8 cellular contexts compared by ENCODE assay signal in the genomic region with DNA sequence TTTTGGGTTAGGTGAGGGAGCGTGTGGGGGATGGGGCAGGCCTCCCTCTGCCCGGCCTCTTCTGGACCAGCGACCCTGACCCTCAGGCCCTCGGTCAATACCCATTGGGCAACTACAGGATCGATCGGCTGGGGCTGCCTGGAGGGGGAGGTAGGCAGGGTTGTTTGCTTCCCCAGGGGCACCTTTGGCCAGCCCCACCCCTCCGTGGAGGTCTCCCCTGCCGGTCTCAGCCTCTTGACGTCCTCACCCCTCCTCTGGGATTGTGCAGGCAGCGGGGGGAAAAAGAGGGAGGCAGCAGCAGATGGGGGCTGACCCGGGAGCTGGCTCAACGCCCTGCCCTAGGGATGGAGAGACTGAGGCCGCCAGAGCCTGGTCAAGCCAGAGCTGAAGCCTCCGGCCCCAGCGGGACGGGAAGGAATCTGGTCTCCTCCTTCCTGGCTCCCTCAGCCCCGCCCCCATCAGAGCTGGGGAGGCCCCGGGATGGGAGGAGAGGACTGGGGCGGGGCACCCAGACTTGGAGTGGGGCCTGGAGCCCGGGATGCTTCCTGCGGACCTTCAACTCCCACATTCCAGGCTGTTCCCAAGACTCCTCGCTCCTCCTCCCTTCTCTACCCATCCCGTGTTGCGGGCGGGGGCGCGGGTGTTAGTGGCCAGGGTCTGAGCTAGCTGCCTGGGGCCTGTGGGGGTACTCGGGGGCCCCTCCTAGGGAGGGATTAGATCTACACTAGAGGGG. TPM values are rescaled to one million over a fixed set of nuclear protein-coding genes. Genes with fewer than 3 reads are reported as not detected.
DNase-seq lines count a peak whose midpoint lies in the region; ATAC-seq and TF ChIP-seq lines count a peak whose summit lies in the region.

No MANE protein-coding gene starts in this region.

- peak overlapping the region in 1 of 4 donors; percentile 20 for H3K4me3 ChIP-seq in adrenal gland
- H3K4me3 ChIP-seq in rectal smooth muscle tissue (ENCODE audit: low read length) = peak overlapping the region; percentile 59

- peaks cover 37 to 55% of the 10 kb centered on the region in 2 donors for H3K4me1 ChIP-seq in adrenal gland (replicated peaks in 1 of 2)
- H3K4me1 ChIP-seq in rectal smooth muscle tissue (ENCODE audit: control insufficient read depth, insufficient read depth, low read length) = peaks cover 7% of the 10 kb centered on the region

- no peaks in the 10 kb centered on the region for H3K9me3 ChIP-seq in adrenal gland (replicated peaks in 1 of 3)

- ATAC-seq in left cardiac atrium (peak; percentile 84 to 93), GM21619 (IDR thresholded peaks at IDR 0.05; ENCODE audit: unreplicated experiment) (no peak), HG02623 (IDR thresholded peaks at IDR 0.05; ENCODE audit: unreplicated experiment) (no peak)

- intact Hi-C loops in adrenal gland (cut with DNase I) = loop anchor here (2.0 to 5.0 kb wide), 2 partner anchors 46 to 47 kb away; no protein-coding TSS in a partner anchor
- intact Hi-C loops in left cardiac atrium (cut with DNase I) = loop anchor here in 1 of 2 donors (2.0 kb wide), 2 partner anchors 21 to 49 kb away; no protein-coding TSS in a partner anchor

- H3K27me3 ChIP-seq in adrenal gland = no peaks in the 10 kb centered on the region
- peaks cover 2% of the 10 kb centered on the region for H3K27me3 ChIP-seq in rectal smooth muscle tissue (ENCODE audit: control insufficient read depth, insufficient read depth, low read length)

- TF ChIP-seq POLR2A in adrenal gland (IDR thresholded peaks at IDR 0.05) = peak; percentile 30 to 85

- H3K9ac ChIP-seq in rectal smooth muscle tissue (ENCODE audit: low read length) = peak overlapping the region; percentile 19

- DNase-seq in ELF-1 (ENCODE audit: low read depth, low spot score) = peak; percentile 91
- DNase-seq in adrenal gland = peak; percentile 93 to 98 (median 96)
- DNase-seq in left cardiac atrium = peak; percentile 96
- DNase-seq in NCI-H524 treated with DMSO at 0.1 percent for 48 hours (lab: John Stamatoyannopoulos, UW) = no peak
- no peak for DNase-seq in NCI-H345 (lab: John Stamatoyannopoulos, UW)

- TF ChIP-seq CTCF in adrenal gland (IDR thresholded peaks at IDR 0.05) = no peak

- no peaks in the 10 kb centered on the region for H3K36me3 ChIP-seq in adrenal gland (replicated peaks in 1 of 2)
- H3K36me3 ChIP-seq in rectal smooth muscle tissue (ENCODE audit: control insufficient read depth, insufficient read depth, low read length) = no peaks in the 10 kb centered on the region

- WGBS in adrenal gland, 4 donors = 7% methylated on average over 19 to 28 of the region's 28 CpGs; no CpG with 5 or more reads in 1 of the 4 donors

- H3K27ac ChIP-seq in adrenal gland (peak overlapping the region; percentile 92 to 97 (median 97)), rectal smooth muscle tissue (ENCODE audit: low read depth, low read length) (peak overlapping the region; percentile 84)

RNA-seq across cellular contexts. Expression of a gene that starts 14.4 kb away (rescaled TPM):
- total RNA-seq in adrenal gland = 100 to 1,000 TPM in 5 of 8 donors, 10 to 100 TPM in 3; 74.4 to 159 (median 125) TPM
- polyA plus RNA-seq in adrenal gland = 10 to 100 TPM; 19.7 to 65.1 (median 39.5) TPM
- total RNA-seq in left cardiac atrium = 10 to 100 TPM; 20.9 to 44.6 TPM

RNA-seq across cellular contexts. Expression of a gene that starts 26.7 kb away (rescaled TPM):
- total RNA-seq in adrenal gland = 10 to 100 TPM; 14.0 to 34.2 (median 20.9) TPM
- 10 to 100 TPM in 2 of 3 donors, 1 to 10 TPM in 1; 4.7 to 24.4 (median 17.4) TPM for polyA plus RNA-seq in adrenal gland
- 1 to 10 TPM; 7.7 to 9.2 TPM for total RNA-seq in left cardiac atrium

RNA-seq across cellular contexts. Expression of a gene that starts 34.0 kb away (rescaled TPM):
- total RNA-seq in adrenal gland = under 1 TPM in 1 of 8 donors, not detected in 7; 0.42 TPM
- 1 to 10 TPM in 1 of 3 donors, under 1 TPM in 2; 0.42 to 1.4 (median 0.47) TPM for polyA plus RNA-seq in adrenal gland
- not detected for total RNA-seq in left cardiac atrium

RNA-seq across cellular contexts. Expression of a gene that starts 59.7 kb away (rescaled TPM):
- 10 to 100 TPM; 16.2 to 27.6 (median 22.7) TPM for total RNA-seq in adrenal gland
- 10 to 100 TPM in 1 of 3 donors, 1 to 10 TPM in 2; 4.3 to 11.5 (median 7.8) TPM for polyA plus RNA-seq in adrenal gland
- total RNA-seq in left cardiac atrium = 10 to 100 TPM; 14.1 to 17.4 TPM

Comparison
In these comparisons a context has a peak if more than half of its experiments do, and no peak if none do; other contexts are left out.
1. DNase-seq: peak in ELF-1 (single experiment), adrenal gland (7 of 7) and left cardiac atrium (single experiment); none in NCI-H524 treated with DMSO at 0.1 percent for 48 hours (single experiment) and NCI-H345 (single experiment).
2. ATAC-seq: peak in left cardiac atrium (2 of 2); none in GM21619 (single experiment) and HG02623 (single experiment).